ENCODE assay signal across 24 cellular contexts in genomic region chr21:37505963-37506362, GRCh38.
"Had no signal": no experiment of that assay in that cellular context is flagged by ENCODE, and none has a peak within 500 bp of the region (broad histone marks: within the 10 kb centered on the region; RNA-seq: fewer than 3 reads in every experiment).

No MANE protein-coding gene starts in this region.

- H3K27ac Mint-ChIP-seq: activated CD4-positive, alpha-beta memory T cell treated with anti-CD3 and anti-CD28 coated beads, Interleukin-2, amount 10 ng/mL, durations not matched to agents 7 days and 5 days; activated T-helper 17 cell treated with anti-CD3 and anti-CD28 coated beads, Interleukin-2, amount 50 U/mL, for 72 hours; dendritic cell treated with granulocyte-macrophage colony-stimulating factor and Interleukin-4, amounts not matched to agents 40 ng/mL and 50 ng/mL, for 4 days; endodermal cell had no signal

- DNase-seq: activated CD4-positive, alpha-beta memory T cell treated with anti-CD3 and anti-CD28 coated beads, Interleukin-2, amount 10 ng/mL, durations not matched to agents 7 days and 5 days; activated CD4-positive, alpha-beta T cell treated with anti-CD3 and anti-CD28 coated beads for 48 hours; activated CD4-positive, CD25-positive, alpha-beta regulatory T cell; activated CD4-positive, CD25-positive, alpha-beta regulatory T cell treated with anti-CD3 and anti-CD28 coated beads, Interleukin-2, amount 50 U/mL, for 72 hours; activated CD8-positive, alpha-beta memory T cell treated with anti-CD3 and anti-CD28 coated beads, Interleukin-2, amount 50 U/mL, for 48 hours; activated effector memory CD4-positive, alpha-beta T cell treated with Interleukin-2 at 50 U/mL for 16 hours; activated gamma-delta T cell treated with Interleukin-2 at 50 U/mL for 16 hours; activated naive CD4-positive, alpha-beta T cell treated with anti-CD3 and anti-CD28 coated beads, Interleukin-2, amount 50 U/mL, for 16 hours; activated naive CD4-positive, alpha-beta T cell treated with Interleukin-2 at 50 U/mL for 16 hours; amniotic stem cell; anterior cingulate cortex; brain microvascular endothelial cell; dorsolateral prefrontal cortex; effector memory CD4-positive, alpha-beta T cell; endodermal cell; foreskin fibroblast; gastrocnemius medialis; heart right ventricle; T-helper 2 cell had no signal

- H3K9me3 Mint-ChIP-seq: activated CD4-positive, alpha-beta memory T cell treated with anti-CD3 and anti-CD28 coated beads, Interleukin-2, amount 10 ng/mL, durations not matched to agents 7 days and 5 days; activated T-helper 17 cell treated with anti-CD3 and anti-CD28 coated beads, Interleukin-2, amount 50 U/mL, for 72 hours; central memory CD8-positive, alpha-beta T cell; dendritic cell treated with granulocyte-macrophage colony-stimulating factor and Interleukin-4, amounts not matched to agents 40 ng/mL and 50 ng/mL, for 4 days had no signal

- H3K27me3 Mint-ChIP-seq: activated CD4-positive, alpha-beta memory T cell treated with anti-CD3 and anti-CD28 coated beads, Interleukin-2, amount 10 ng/mL, durations not matched to agents 7 days and 5 days; activated naive CD8-positive, alpha-beta T cell; activated T-helper 17 cell treated with anti-CD3 and anti-CD28 coated beads, Interleukin-2, amount 50 U/mL, for 72 hours; central memory CD8-positive, alpha-beta T cell; dendritic cell treated with granulocyte-macrophage colony-stimulating factor and Interleukin-4, amounts not matched to agents 40 ng/mL and 50 ng/mL, for 4 days had no signal

- H3K4me3 Mint-ChIP-seq: activated CD4-positive, alpha-beta memory T cell treated with anti-CD3 and anti-CD28 coated beads, Interleukin-2, amount 10 ng/mL, durations not matched to agents 7 days and 5 days; activated naive CD8-positive, alpha-beta T cell; activated T-helper 17 cell treated with anti-CD3 and anti-CD28 coated beads, Interleukin-2, amount 50 U/mL, for 72 hours; central memory CD8-positive, alpha-beta T cell; dendritic cell treated with granulocyte-macrophage colony-stimulating factor and Interleukin-4, amounts not matched to agents 40 ng/mL and 50 ng/mL, for 4 days; endodermal cell had no signal

- ATAC-seq: activated T-helper 17 cell treated with anti-CD3 and anti-CD28 coated beads, Interleukin-2, amount 50 U/mL, for 72 hours; esophagus mucosa; gastrocnemius medialis; heart right ventricle had no signal
